17 cellular contexts compared by ENCODE assay signal in the genomic region with DNA sequence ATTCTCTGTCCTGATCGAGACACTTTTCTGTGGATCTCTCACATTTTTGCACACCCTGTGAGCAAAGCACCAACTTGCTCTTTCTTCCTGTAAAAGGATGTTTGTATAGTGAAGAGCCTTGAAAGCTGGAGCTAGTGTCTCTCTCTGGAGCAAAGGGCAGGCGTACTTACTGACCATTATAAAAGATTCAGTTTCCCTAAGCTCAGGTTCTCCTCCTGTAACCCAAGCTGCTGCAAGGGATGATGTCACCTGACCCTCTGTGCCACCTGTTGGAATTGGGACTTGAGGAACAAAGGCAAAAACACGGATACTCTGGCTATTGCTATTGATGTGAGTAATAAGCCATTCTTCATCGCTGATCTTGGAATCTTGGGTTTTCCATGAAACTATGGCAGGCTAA. TPM values are rescaled to one million over a fixed set of nuclear protein-coding genes. Genes with fewer than 3 reads are reported as not detected.
DNase-seq lines count a peak whose midpoint lies in the region; ATAC-seq, FAIRE-seq and TF ChIP-seq lines count a peak whose summit lies in the region.
"Had no signal": no experiment of that assay in that cellular context is flagged by ENCODE, and none has a peak within 500 bp of the region (broad histone marks: within the 10 kb centered on the region; RNA-seq: fewer than 3 reads in every experiment).

No MANE protein-coding gene starts in this region.

- H3K4me3 ChIP-seq in small intestine (ENCODE audit: low read depth in 1 of 2, low read length in 2 of 2) = no peak overlapping the region
- H3K4me3 ChIP-seq: GM12878 had no signal

- POLR2A ChIA-PET in WTC11 (lab: Charles Lee) = no interaction called here

- no peaks in the 10 kb centered on the region for H3K4me1 ChIP-seq in small intestine (ENCODE audit: control insufficient read depth in 2 of 2, insufficient read depth in 1 of 2, low read depth in 1 of 2, low read length in 1 of 2)

- ATAC-seq in WTC11 = peak; percentile 39; the same call in 1 of the 2 replicates
- ATAC-seq in activated CD8-positive, alpha-beta memory T cell treated with anti-CD3 and anti-CD28 coated beads, Interleukin-2, amount 10 ng/mL, durations not matched to agents 7 days and 5 days = no peak
- ATAC-seq in HG03457 (IDR thresholded peaks at IDR 0.05; ENCODE audit: unreplicated experiment) = no peak
- ATAC-seq: CD8-positive, alpha-beta T cell; GM12878 had no signal

- no peak for FAIRE-seq in small intestine (lab: Jason Lieb, UNC)
- FAIRE-seq: GM12878, GM18507, RCC 7860 had no signal

- CTCF ChIA-PET in WTC11 (lab: Charles Lee) = no interaction called here
- CTCF ChIA-PET in activated CD8-positive, alpha-beta memory T cell treated with anti-CD3 and anti-CD28 coated beads, Interleukin-2, amount 10 ng/mL, durations not matched to agents 7 days and 5 days (lab: Charles Lee) = no interaction called here

- peaks cover 10% of the 10 kb centered on the region; the same call in 1 of the 2 replicates for H3K36me3 Mint-ChIP-seq in WTC11
- H3K36me3 Mint-ChIP-seq in activated CD8-positive, alpha-beta memory T cell treated with anti-CD3 and anti-CD28 coated beads, Interleukin-2, amount 10 ng/mL, durations not matched to agents 7 days and 5 days = peaks cover 4% of the 10 kb centered on the region
- H3K36me3 Mint-ChIP-seq: CD8-positive, alpha-beta T cell had no signal

- H3K36me3 ChIP-seq in small intestine (ENCODE audit: control insufficient read depth in 2 of 2, insufficient read depth in 2 of 2, low read length in 2 of 2) = no peaks in the 10 kb centered on the region
- H3K36me3 ChIP-seq: BE2C had no signal

- no peak for TF ChIP-seq CTCF in WTC11 (IDR thresholded peaks at IDR 0.05)

- WGBS in small intestine, 3 donors = 53 to 78% (median 76%) methylated on average over 4 of the region's 4 CpGs

- no peaks in the 10 kb centered on the region for H3K27me3 Mint-ChIP-seq in WTC11 (ENCODE audit: low read depth)
- H3K27me3 Mint-ChIP-seq in activated CD8-positive, alpha-beta memory T cell treated with anti-CD3 and anti-CD28 coated beads, Interleukin-2, amount 10 ng/mL, durations not matched to agents 7 days and 5 days = no peaks in the 10 kb centered on the region
- H3K27me3 Mint-ChIP-seq: IgD-negative memory B cell had no signal

- H3K4me3 Mint-ChIP-seq in WTC11 = no peak overlapping the region
- H3K4me3 Mint-ChIP-seq in activated CD8-positive, alpha-beta memory T cell treated with anti-CD3 and anti-CD28 coated beads, Interleukin-2, amount 10 ng/mL, durations not matched to agents 7 days and 5 days = no peak overlapping the region
- H3K4me3 Mint-ChIP-seq: CD8-positive, alpha-beta T cell; IgD-negative memory B cell had no signal

- no peak overlapping the region for H3K27ac ChIP-seq in small intestine (ENCODE audit: low read depth in 1 of 2, low read length in 1 of 2)

- H3K27ac Mint-ChIP-seq in WTC11 = no peak overlapping the region
- no peak overlapping the region for H3K27ac Mint-ChIP-seq in activated CD8-positive, alpha-beta memory T cell treated with anti-CD3 and anti-CD28 coated beads, Interleukin-2, amount 10 ng/mL, durations not matched to agents 7 days and 5 days
- H3K27ac Mint-ChIP-seq: CD8-positive, alpha-beta T cell; IgD-negative memory B cell had no signal

- H3K4me1 Mint-ChIP-seq in WTC11 = no peaks in the 10 kb centered on the region
- H3K4me1 Mint-ChIP-seq in activated CD8-positive, alpha-beta memory T cell treated with anti-CD3 and anti-CD28 coated beads, Interleukin-2, amount 10 ng/mL, durations not matched to agents 7 days and 5 days = peaks cover 11% of the 10 kb centered on the region

- peak; percentile 0 to 2 for DNase-seq in SHP77 (lab: John Stamatoyannopoulos, UW)
- DNase-seq in SHP77 treated with DMSO at 0.1 percent for 48 hours (lab: John Stamatoyannopoulos, UW) = no peak
- peak; percentile 38 for DNase-seq in NCI-H2029 treated with DMSO at 0.1 percent for 48 hours (lab: John Stamatoyannopoulos, UW)
- no peak for DNase-seq in WTC11 (ENCODE audit: low spot score)
- peak; percentile 26 for DNase-seq in small intestine
- no peak for DNase-seq in activated CD8-positive, alpha-beta memory T cell treated with anti-CD3 and anti-CD28 coated beads, Interleukin-2, amount 10 ng/mL, durations not matched to agents 7 days and 5 days
- DNase-seq: BE2C; CD8-positive, alpha-beta T cell; H7; NCI-H1436 treated with DMSO at 0.1 percent for 48 hours; NCI-H526; SIG-M5 had no signal

- H3K9me3 ChIP-seq in small intestine (ENCODE audit: control insufficient read depth, low read depth) = no peaks in the 10 kb centered on the region
- H3K9me3 ChIP-seq: BE2C had no signal

- peaks cover 18% of the 10 kb centered on the region for H3K9me3 Mint-ChIP-seq in WTC11
- peaks cover 2% of the 10 kb centered on the region for H3K9me3 Mint-ChIP-seq in activated CD8-positive, alpha-beta memory T cell treated with anti-CD3 and anti-CD28 coated beads, Interleukin-2, amount 10 ng/mL, durations not matched to agents 7 days and 5 days (ENCODE audit: low read depth)
- H3K9me3 Mint-ChIP-seq: CD8-positive, alpha-beta T cell; IgD-negative memory B cell had no signal

- no peaks in the 10 kb centered on the region for H3K27me3 ChIP-seq in small intestine (ENCODE audit: control insufficient read depth in 2 of 2, insufficient read depth in 2 of 2, low read length in 2 of 2)
- H3K27me3 ChIP-seq: BE2C had no signal

TF ChIP-seq in WTC11, 78 proteins besides CTCF, POLR2A, EP300 and RAD21:
- TF ChIP-seq, protein P1, sequence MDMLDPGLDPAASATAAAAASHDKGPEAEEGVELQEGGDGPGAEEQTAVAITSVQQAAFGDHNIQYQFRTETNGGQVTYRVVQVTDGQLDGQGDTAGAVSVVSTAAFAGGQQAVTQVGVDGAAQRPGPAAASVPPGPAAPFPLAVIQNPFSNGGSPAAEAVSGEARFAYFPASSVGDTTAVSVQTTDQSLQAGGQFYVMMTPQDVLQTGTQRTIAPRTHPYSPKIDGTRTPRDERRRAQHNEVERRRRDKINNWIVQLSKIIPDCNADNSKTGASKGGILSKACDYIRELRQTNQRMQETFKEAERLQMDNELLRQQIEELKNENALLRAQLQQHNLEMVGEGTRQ (CRISPR knock-in tag; IDR thresholded peaks at IDR 0.05) = peak; percentile 37; the same call in 1 of the 2 replicates
- TF ChIP-seq KAT7 (CRISPR knock-in tag; IDR thresholded peaks at IDR 0.05; ENCODE audit: borderline replicate concordance) = no peak
- TF ChIP-seq, protein P2, sequence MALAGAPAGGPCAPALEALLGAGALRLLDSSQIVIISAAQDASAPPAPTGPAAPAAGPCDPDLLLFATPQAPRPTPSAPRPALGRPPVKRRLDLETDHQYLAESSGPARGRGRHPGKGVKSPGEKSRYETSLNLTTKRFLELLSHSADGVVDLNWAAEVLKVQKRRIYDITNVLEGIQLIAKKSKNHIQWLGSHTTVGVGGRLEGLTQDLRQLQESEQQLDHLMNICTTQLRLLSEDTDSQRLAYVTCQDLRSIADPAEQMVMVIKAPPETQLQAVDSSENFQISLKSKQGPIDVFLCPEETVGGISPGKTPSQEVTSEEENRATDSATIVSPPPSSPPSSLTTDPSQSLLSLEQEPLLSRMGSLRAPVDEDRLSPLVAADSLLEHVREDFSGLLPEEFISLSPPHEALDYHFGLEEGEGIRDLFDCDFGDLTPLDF (CRISPR knock-in tag; IDR thresholded peaks at IDR 0.05) = no peak
- TF ChIP-seq ZNF317 (CRISPR knock-in tag; IDR thresholded peaks at IDR 0.05; ENCODE audit: borderline replicate concordance, low read depth) = no peak
TF ChIP-seq in WTC11: peak in this region for 1.

RNA-seq across cellular contexts. Expression of a gene that starts 52.6 kb away (rescaled TPM):
- 6.0 to 7.3 TPM (median 7.2 TPM) in 3 replicates for total RNA-seq in WTC11 (2021)
- polyA plus RNA-seq in small intestine = 1 to 10 TPM in 1 of 3 donors, under 1 TPM in 2; 0.45 to 1.4 (median 0.54) TPM
- total RNA-seq in activated CD8-positive, alpha-beta memory T cell treated with anti-CD3 and anti-CD28 coated beads, Interleukin-2, amount 10 ng/mL, durations not matched to agents 7 days and 5 days = 10 to 100 TPM; 12.9 to 17.4 TPM

Comparison
In these comparisons a context has a peak if more than half of its experiments do, and no peak if none do; other contexts are left out.
1. DNase-seq: peak in SHP77 (2 of 2), NCI-H2029 treated with DMSO at 0.1 percent for 48 hours (single experiment) and small intestine (single experiment); none in SHP77 treated with DMSO at 0.1 percent for 48 hours (single experiment), WTC11 (single experiment) and activated CD8-positive, alpha-beta memory T cell treated with anti-CD3 and anti-CD28 coated beads, Interleukin-2, amount 10 ng/mL, durations not matched to agents 7 days and 5 days (single experiment).